Comparison of ENCODE assay signal across 37 cellular contexts in the genomic region with DNA sequence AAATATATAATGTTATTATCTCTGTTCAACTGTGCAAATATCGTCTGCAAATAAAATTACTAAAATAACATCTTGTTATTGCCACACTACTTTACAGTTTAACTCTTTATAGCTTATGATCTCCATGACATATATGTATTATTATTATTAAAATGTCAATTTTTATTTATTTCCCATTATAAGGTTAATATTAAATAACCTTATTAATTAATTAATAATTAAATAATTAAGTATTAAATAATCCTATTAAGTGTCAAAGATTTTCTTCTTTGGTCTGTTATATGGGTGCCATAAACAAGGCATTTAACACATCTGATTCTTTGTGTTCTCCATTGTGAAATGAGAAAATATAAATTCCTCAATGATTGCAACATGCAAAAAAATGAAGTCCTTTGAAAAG. TPM values are rescaled to one million over a fixed set of nuclear protein-coding genes. Genes with fewer than 3 reads are reported as not detected.
"Had no signal": no experiment of that assay in that cellular context is flagged by ENCODE, and none has a peak within 500 bp of the region (broad histone marks: within the 10 kb centered on the region; RNA-seq: fewer than 3 reads in every experiment).

No MANE protein-coding gene starts in this region.

- H3K36me3 ChIP-seq: MG63 had no signal

- H3K4me1 ChIP-seq: SJCRH30 had no signal

- H3K4me3 ChIP-seq: MG63, SJCRH30, SK-N-MC had no signal

- H3K4me1 Mint-ChIP-seq: activated B cell treated with CpG ODN at 0.5 μM for 24 hours; activated CD4-positive, alpha-beta memory T cell treated with anti-CD3 and anti-CD28 coated beads, Interleukin-2, amount 10 ng/mL, durations not matched to agents 7 days and 5 days; activated CD8-positive, alpha-beta memory T cell treated with anti-CD3 and anti-CD28 coated beads, Interleukin-2, amount 10 ng/mL, durations not matched to agents 7 days and 5 days; activated naive CD4-positive, alpha-beta T cell treated with anti-CD3 and anti-CD28 coated beads, Interleukin-2, amount 10 ng/mL, durations not matched to agents 7 days and 5 days; activated naive CD8-positive, alpha-beta T cell treated with anti-CD3 and anti-CD28 coated beads, Interleukin-2, amount 50 U/mL, for 24 hours had no signal

- H3K27me3 ChIP-seq: MG63, SJCRH30 had no signal

- H3K9me3 ChIP-seq: MG63, SJCRH30 had no signal

- ATAC-seq: activated CD8-positive, alpha-beta memory T cell treated with anti-CD3 and anti-CD28 coated beads, Interleukin-2, amount 10 ng/mL, durations not matched to agents 7 days and 5 days; activated naive CD8-positive, alpha-beta T cell treated with anti-CD3 and anti-CD28 coated beads, Interleukin-2, amount 50 U/mL, for 24 hours; PC-3 had no signal

- H3K4me3 Mint-ChIP-seq: activated B cell treated with CpG ODN at 0.5 μM for 24 hours; activated CD4-positive, alpha-beta memory T cell treated with anti-CD3 and anti-CD28 coated beads, Interleukin-2, amount 10 ng/mL, durations not matched to agents 7 days and 5 days; activated CD8-positive, alpha-beta memory T cell treated with anti-CD3 and anti-CD28 coated beads, Interleukin-2, amount 10 ng/mL, durations not matched to agents 7 days and 5 days; activated naive CD4-positive, alpha-beta T cell treated with anti-CD3 and anti-CD28 coated beads, Interleukin-2, amount 10 ng/mL, durations not matched to agents 7 days and 5 days; activated naive CD8-positive, alpha-beta T cell; activated naive CD8-positive, alpha-beta T cell treated with anti-CD3 and anti-CD28 coated beads, Interleukin-2, amount 50 U/mL, for 24 hours; brain; T-helper 1 cell treated with Interleukin-12 subunit alpha and Interleukin-12 subunit beta and Interleukin-4 antibody, amounts not matched to agents 30 μg/mL and 1 μg/mL, for 36 hours; T-helper 2 cell treated with Interferon-gamma antibody and Interleukin-4, amounts not matched to agents 5 μg/mL and 100 μg/mL, for 36 hours had no signal

- DNase-seq: activated B cell treated with CpG ODN at 0.5 μM for 24 hours; activated CD4-positive, alpha-beta memory T cell treated with anti-CD3 and anti-CD28 coated beads, Interleukin-2, amount 10 ng/mL, durations not matched to agents 7 days and 5 days; activated CD4-positive, alpha-beta T cell treated with anti-CD3 and anti-CD28 coated beads for 4 hours; activated CD4-positive, alpha-beta T cell treated with anti-CD3 and anti-CD28 coated beads, Interleukin-2, amount 50 U/mL, for 1 hour; activated CD4-positive, CD25-positive, alpha-beta regulatory T cell treated with anti-CD3 and anti-CD28 coated beads, Interleukin-2, amount 50 U/mL, for 72 hours; activated CD8-positive, alpha-beta memory T cell treated with anti-CD3 and anti-CD28 coated beads for 24 hours; activated CD8-positive, alpha-beta memory T cell treated with anti-CD3 and anti-CD28 coated beads, Interleukin-2, amount 10 ng/mL, durations not matched to agents 7 days and 5 days; activated CD8-positive, alpha-beta memory T cell treated with anti-CD3 and anti-CD28 coated beads, Interleukin-2, amount 50 U/mL, for 48 hours; activated effector memory CD4-positive, alpha-beta T cell treated with Interleukin-2 at 50 U/mL for 16 hours; activated naive CD4-positive, alpha-beta T cell treated with anti-CD3 and anti-CD28 coated beads, Interleukin-2, amount 10 ng/mL, durations not matched to agents 7 days and 5 days; activated naive CD8-positive, alpha-beta T cell treated with anti-CD3 and anti-CD28 coated beads, Interleukin-2, amount 50 U/mL, for 24 hours; activated T-cell treated with anti-CD3 and anti-CD28 coated beads, Interleukin-2, amount 50 U/mL, for 48 hours; anterior cingulate cortex; caudate nucleus; cerebellar nuclear complex; KG1; MG63; NCI-H1048; NCI-H1105 treated with DMSO at 0.1 percent for 48 hours; NCI-H1436; NCI-H1694; NCI-H1930; NCI-H2081 treated with DMSO at 0.1 percent for 48 hours; NCI-H226; NCI-H446 treated with DMSO at 0.1 percent for 48 hours; NCI-H524; NCI-H69; NCI-H82; PC-3; Right ventricle myocardium superior; SJCRH30 had no signal

- H3K36me3 Mint-ChIP-seq: activated CD8-positive, alpha-beta memory T cell treated with anti-CD3 and anti-CD28 coated beads, Interleukin-2, amount 10 ng/mL, durations not matched to agents 7 days and 5 days; activated naive CD4-positive, alpha-beta T cell treated with anti-CD3 and anti-CD28 coated beads, Interleukin-2, amount 10 ng/mL, durations not matched to agents 7 days and 5 days; activated naive CD8-positive, alpha-beta T cell had no signal

- H3K27me3 Mint-ChIP-seq: activated B cell treated with CpG ODN at 0.5 μM for 24 hours; activated CD4-positive, alpha-beta memory T cell treated with anti-CD3 and anti-CD28 coated beads, Interleukin-2, amount 10 ng/mL, durations not matched to agents 7 days and 5 days; activated CD8-positive, alpha-beta memory T cell treated with anti-CD3 and anti-CD28 coated beads, Interleukin-2, amount 10 ng/mL, durations not matched to agents 7 days and 5 days; activated naive CD4-positive, alpha-beta T cell treated with anti-CD3 and anti-CD28 coated beads, Interleukin-2, amount 10 ng/mL, durations not matched to agents 7 days and 5 days; activated naive CD8-positive, alpha-beta T cell; activated naive CD8-positive, alpha-beta T cell treated with anti-CD3 and anti-CD28 coated beads, Interleukin-2, amount 50 U/mL, for 24 hours; brain had no signal

- H3K27ac ChIP-seq: SJCRH30, SK-N-MC had no signal

- FAIRE-seq: bronchial epithelial cell had no signal

- H3K27ac Mint-ChIP-seq: activated B cell treated with CpG ODN at 0.5 μM for 24 hours; activated CD4-positive, alpha-beta memory T cell treated with anti-CD3 and anti-CD28 coated beads, Interleukin-2, amount 10 ng/mL, durations not matched to agents 7 days and 5 days; activated CD8-positive, alpha-beta memory T cell treated with anti-CD3 and anti-CD28 coated beads, Interleukin-2, amount 10 ng/mL, durations not matched to agents 7 days and 5 days; activated naive CD4-positive, alpha-beta T cell treated with anti-CD3 and anti-CD28 coated beads, Interleukin-2, amount 10 ng/mL, durations not matched to agents 7 days and 5 days; activated naive CD8-positive, alpha-beta T cell; activated naive CD8-positive, alpha-beta T cell treated with anti-CD3 and anti-CD28 coated beads, Interleukin-2, amount 50 U/mL, for 24 hours; brain; T-helper 1 cell treated with Interleukin-12 subunit alpha and Interleukin-12 subunit beta and Interleukin-4 antibody, amounts not matched to agents 30 μg/mL and 1 μg/mL, for 36 hours; T-helper 2 cell treated with Interferon-gamma antibody and Interleukin-4, amounts not matched to agents 5 μg/mL and 100 μg/mL, for 36 hours had no signal

- H3K9me3 Mint-ChIP-seq: activated B cell treated with CpG ODN at 0.5 μM for 24 hours; T-helper 1 cell treated with Interleukin-12 subunit alpha and Interleukin-12 subunit beta and Interleukin-4 antibody, amounts not matched to agents 30 μg/mL and 1 μg/mL, for 36 hours had no signal

RNA-seq across cellular contexts. Expression of a gene that starts 10.0 kb away (rescaled TPM):
- total RNA-seq: activated B cell treated with CpG ODN at 0.5 μM for 24 hours; activated CD4-positive, alpha-beta memory T cell treated with anti-CD3 and anti-CD28 coated beads, Interleukin-2, amount 10 ng/mL, durations not matched to agents 7 days and 5 days; activated CD8-positive, alpha-beta memory T cell treated with anti-CD3 and anti-CD28 coated beads, Interleukin-2, amount 10 ng/mL, durations not matched to agents 7 days and 5 days had no signal
